In genomic region chr5:80975065-80975464, GRCh38 we compare ENCODE assay signal across 1 cellular context.
TF ChIP-seq lines count a peak whose summit lies in the region.

No MANE protein-coding gene starts in this region.

TF ChIP-seq in IMR-90, 13 proteins besides CTCF, POLR2A, EP300 and RAD21:
- no peak for TF ChIP-seq USF2 (IDR thresholded peaks at IDR 0.05; ENCODE audit: low read depth, low read length)
TF ChIP-seq in IMR-90: peak in this region for 0.
